ENCODE assay signal across 1 cellular context in genomic region chr17:21176996-21177395, GRCh38.
TF ChIP-seq lines count a peak whose summit lies in the region.

No MANE protein-coding gene starts in this region.

TF ChIP-seq in SK-N-SH, 30 proteins besides CTCF, POLR2A, EP300 and RAD21 (continued from another document):
- TF ChIP-seq PBX3 (IDR thresholded peaks at IDR 0.05) (no peak), NRF1 (IDR thresholded peaks at IDR 0.05; ENCODE audit: low read depth, low read length) (no peak), MEF2A (IDR thresholded peaks at IDR 0.05; ENCODE audit: borderline replicate concordance, low read depth) (no peak), REST (IDR thresholded peaks at IDR 0.05; ENCODE audit: low read depth, low read length) (no peak), ZBTB33 (IDR thresholded peaks at IDR 0.05; ENCODE audit: borderline replicate concordance, low read depth) (no peak), SMC3 (IDR thresholded peaks at IDR 0.05; ENCODE audit: low read depth, low read length) (no peak), FOXJ3 (CRISPR knock-in tag; IDR thresholded peaks at IDR 0.05) (no peak), TEAD4 (IDR thresholded peaks at IDR 0.05; ENCODE audit: borderline replicate concordance, insufficient read depth) (no peak), RFX5 (IDR thresholded peaks at IDR 0.05; ENCODE audit: low read length) (no peak), TAF1 (IDR thresholded peaks at IDR 0.05; ENCODE audit: borderline replicate concordance, low read depth, low read length) (no peak), FOSL2 (IDR thresholded peaks at IDR 0.05; ENCODE audit: borderline replicate concordance, low read depth) (no peak), JUND (IDR thresholded peaks at IDR 0.05) (no peak), IRF3 (IDR thresholded peaks at IDR 0.05; ENCODE audit: low read depth, low read length) (no peak), MXI1 (IDR thresholded peaks at IDR 0.05; ENCODE audit: low read depth, low read length) (no peak), USF2 (IDR thresholded peaks at IDR 0.05; ENCODE audit: borderline replicate concordance, low read depth, low read length) (no peak), ELF1 (IDR thresholded peaks at IDR 0.05) (no peak)
